In the genomic region with DNA sequence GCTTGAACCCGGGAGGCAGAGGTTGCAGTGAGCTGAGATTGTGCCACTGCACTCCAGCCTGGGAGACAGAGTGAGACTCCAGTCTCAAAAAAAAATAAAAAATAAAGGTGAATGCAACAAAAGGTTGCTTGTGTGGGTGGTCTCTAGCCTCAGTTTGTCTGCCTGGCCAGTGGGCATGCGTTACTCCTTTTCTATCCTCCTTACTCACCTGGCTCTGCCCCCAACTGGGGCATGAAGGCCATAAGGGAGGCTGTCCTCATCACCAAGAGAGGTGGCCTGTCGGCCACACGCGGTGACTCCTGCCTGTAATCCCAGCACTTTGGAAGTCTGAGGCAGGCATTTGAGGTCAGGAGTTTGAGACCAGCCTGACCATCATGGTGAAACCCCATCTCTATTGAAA, we compare ENCODE assay signal across 12 cellular contexts. TPM values are rescaled to one million over a fixed set of nuclear protein-coding genes. Genes with fewer than 3 reads are reported as not detected.
A peak's percentile ranks its signal among the peaks of the same experiment; 100 is the strongest.
DNase-seq lines count a peak whose midpoint lies in the region; ATAC-seq, FAIRE-seq and TF ChIP-seq lines count a peak whose summit lies in the region.
"Had no signal": no experiment of that assay in that cellular context is flagged by ENCODE, and none has a peak within 500 bp of the region (broad histone marks: within the 10 kb centered on the region; RNA-seq: fewer than 3 reads in every experiment).

No MANE protein-coding gene starts in this region.

- H3K4me3 Mint-ChIP-seq in activated naive CD4-positive, alpha-beta T cell treated with anti-CD3 and anti-CD28 coated beads, Interleukin-2, amount 10 ng/mL, durations not matched to agents 7 days and 5 days: no peak overlapping the region
- peak overlapping the region in 9 of 10 donors; percentile 14 to 94 (median 41) for H3K4me3 Mint-ChIP-seq in naive thymus-derived CD4-positive, alpha-beta T cell

- peaks cover 65% of the 10 kb centered on the region for H3K4me1 Mint-ChIP-seq in activated naive CD4-positive, alpha-beta T cell treated with anti-CD3 and anti-CD28 coated beads, Interleukin-2, amount 10 ng/mL, durations not matched to agents 7 days and 5 days
- peaks cover 31 to 55% (median 48%) of the 10 kb centered on the region in 7 donors for H3K4me1 Mint-ChIP-seq in naive thymus-derived CD4-positive, alpha-beta T cell

- H3K36me3 ChIP-seq in ascending aorta (peaks cover 9 to 14% of the 10 kb centered on the region in 2 donors), tibial artery (peaks cover 8 to 10% (median 8%) of the 10 kb centered on the region in 3 donors), pancreas (peaks cover 0 to 8% (median 2%) of the 10 kb centered on the region in 3 donors)
- peaks cover 0 to 25% (median 0%) of the 10 kb centered on the region in 3 experiments for H3K36me3 ChIP-seq in naive thymus-derived CD4-positive, alpha-beta T cell (ENCODE audit: control insufficient read depth in 2 of 3, insufficient read depth in 3 of 3, low read length in 3 of 3)

- DNase-seq in activated naive CD4-positive, alpha-beta T cell treated with anti-CD3 and anti-CD28 coated beads, Interleukin-2, amount 10 ng/mL, durations not matched to agents 7 days and 5 days: no peak
- no peak for DNase-seq in activated naive CD4-positive, alpha-beta T cell treated with Interleukin-2 at 50 U/mL for 16 hours
- no peak for DNase-seq in ascending aorta (ENCODE audit: low spot score in 2 of 2)
- no peak for DNase-seq in naive thymus-derived CD4-positive, alpha-beta T cell
- DNase-seq in tibial artery: no peak
- DNase-seq in pancreas: no peak
- DNase-seq in foreskin melanocyte: no peak
- DNase-seq in NCI-H1436 treated with DMSO at 0.1 percent for 48 hours (lab: John Stamatoyannopoulos, UW): no peak
- DNase-seq: islet precursor cell; NK-92 treated with Interleukin-12 subunit alpha and Interleukin-12 subunit beta, amount 100 ng/mL, for 24 hours; T1000 had no signal

- 88 to 93% methylated on average over 5 of the region's 5 CpGs for WGBS in pancreas, 2 donors

- H3K4me3 ChIP-seq in ascending aorta (no peak overlapping the region), tibial artery (no peak overlapping the region), pancreas (no peak overlapping the region)
- H3K4me3 ChIP-seq in naive thymus-derived CD4-positive, alpha-beta T cell (ENCODE audit: low read length): no peak overlapping the region

- H3K9me3 ChIP-seq in ascending aorta (no peaks in the 10 kb centered on the region), tibial artery (no peaks in the 10 kb centered on the region), pancreas (no peaks in the 10 kb centered on the region)
- no peaks in the 10 kb centered on the region for H3K9me3 ChIP-seq in naive thymus-derived CD4-positive, alpha-beta T cell (ENCODE audit: control insufficient read depth in 2 of 3, low read length in 3 of 3)

- H3K27ac Mint-ChIP-seq in activated naive CD4-positive, alpha-beta T cell treated with anti-CD3 and anti-CD28 coated beads, Interleukin-2, amount 10 ng/mL, durations not matched to agents 7 days and 5 days: peak overlapping the region; percentile 94
- H3K27ac Mint-ChIP-seq in naive thymus-derived CD4-positive, alpha-beta T cell: peak overlapping the region; percentile 72 to 99 (median 97)

- peaks cover 12 to 21% of the 10 kb centered on the region in 2 donors for H3K4me1 ChIP-seq in ascending aorta
- peaks cover 26 to 35% of the 10 kb centered on the region in 2 donors for H3K4me1 ChIP-seq in naive thymus-derived CD4-positive, alpha-beta T cell (ENCODE audit: control insufficient read depth in 2 of 2, insufficient read depth in 2 of 2, low read length in 2 of 2)
- peaks cover 0 to 45% (median 26%) of the 10 kb centered on the region in 4 donors for H3K4me1 ChIP-seq in tibial artery
- H3K4me1 ChIP-seq in pancreas: peaks cover 0 to 18% (median 14%) of the 10 kb centered on the region in 3 donors

- no peaks in the 10 kb centered on the region for H3K9me3 Mint-ChIP-seq in activated naive CD4-positive, alpha-beta T cell treated with anti-CD3 and anti-CD28 coated beads, Interleukin-2, amount 10 ng/mL, durations not matched to agents 7 days and 5 days
- H3K9me3 Mint-ChIP-seq in naive thymus-derived CD4-positive, alpha-beta T cell: peaks cover 0 to 28% (median 0%) of the 10 kb centered on the region in 11 donors

- H3K27ac ChIP-seq in ascending aorta (peak overlapping the region; percentile 99 to 100), tibial artery (peak overlapping the region; percentile 95 to 98), pancreas (peak overlapping the region in 1 of 4 donors; percentile 100)
- peak overlapping the region; percentile 100 for H3K27ac ChIP-seq in naive thymus-derived CD4-positive, alpha-beta T cell (ENCODE audit: low read depth, low read length)

- peaks cover 31% of the 10 kb centered on the region for H3K36me3 Mint-ChIP-seq in activated naive CD4-positive, alpha-beta T cell treated with anti-CD3 and anti-CD28 coated beads, Interleukin-2, amount 10 ng/mL, durations not matched to agents 7 days and 5 days
- peaks cover 0 to 25% (median 8%) of the 10 kb centered on the region in 5 donors for H3K36me3 Mint-ChIP-seq in naive thymus-derived CD4-positive, alpha-beta T cell

- peaks cover 4% of the 10 kb centered on the region for H3K27me3 Mint-ChIP-seq in activated naive CD4-positive, alpha-beta T cell treated with anti-CD3 and anti-CD28 coated beads, Interleukin-2, amount 10 ng/mL, durations not matched to agents 7 days and 5 days
- peaks cover 0 to 9% (median 0%) of the 10 kb centered on the region in 5 donors for H3K27me3 Mint-ChIP-seq in naive thymus-derived CD4-positive, alpha-beta T cell

- intact Hi-C loops in ascending aorta (cut with DNase I) (no loop called here), tibial artery (cut with DNase I; ENCODE audit: low total_unique reads) (no loop called here), pancreas (cut with DNase I) (no loop called here)
- intact Hi-C loops in naive thymus-derived CD4-positive, alpha-beta T cell (cut with micrococcal nuclease): no loop called here

- H3K27me3 ChIP-seq in ascending aorta (no peaks in the 10 kb centered on the region), tibial artery (no peaks in the 10 kb centered on the region), pancreas (no peaks in the 10 kb centered on the region)
- no peaks in the 10 kb centered on the region for H3K27me3 ChIP-seq in naive thymus-derived CD4-positive, alpha-beta T cell (ENCODE audit: control insufficient read depth in 2 of 2, insufficient read depth in 2 of 2, low read length in 2 of 2)

- ATAC-seq in naive thymus-derived CD4-positive, alpha-beta T cell: no peak
- no peak for ATAC-seq in pancreas

- CTCF ChIA-PET in activated naive CD4-positive, alpha-beta T cell treated with anti-CD3 and anti-CD28 coated beads, Interleukin-2, amount 10 ng/mL, durations not matched to agents 7 days and 5 days (lab: Charles Lee): interaction anchor here (1.7 to 5.9 kb wide), 2 partner anchors 8 to 19 kb away, joined by 4 to 132 read pairs; no protein-coding TSS in a partner anchor
- CTCF ChIA-PET in naive thymus-derived CD4-positive, alpha-beta T cell (lab: Charles Lee): no interaction called here

- TF ChIP-seq CTCF in ascending aorta (IDR thresholded peaks at IDR 0.05) (no peak), tibial artery (IDR thresholded peaks at IDR 0.05) (no peak), pancreas (IDR thresholded peaks at IDR 0.05) (no peak)

- no peak for FAIRE-seq in pancreas (lab: Jason Lieb, UNC)

- POLR2A ChIA-PET in naive thymus-derived CD4-positive, alpha-beta T cell (lab: Charles Lee): interaction anchor here (3.0 to 10.5 kb wide), 4 partner anchors 8 to 53 kb away, joined by 11 to 757 read pairs (median 132); a partner anchor contains a TSS

RNA-seq across cellular contexts. Expression of a gene that starts 1.9 kb away (rescaled TPM):
- total RNA-seq in ascending aorta: 3,570 TPM
- 1,000 to 10,000 TPM in 2 of 5 experiments, 100 to 1,000 TPM in 3; 196 to 1,360 (median 279) TPM for total RNA-seq in naive thymus-derived CD4-positive, alpha-beta T cell
- polyA plus RNA-seq in naive thymus-derived CD4-positive, alpha-beta T cell: 10 to 100 TPM; 29.0 to 67.3 TPM
- 100 to 1,000 TPM in 5 of 6 donors, 10 to 100 TPM in 1; 86.8 to 181 (median 137) TPM for total RNA-seq in pancreas
- 100 to 1,000 TPM; 111 to 128 TPM for polyA plus RNA-seq in pancreas

RNA-seq across cellular contexts. Expression of a gene that starts 9.1 kb away (rescaled TPM):
- total RNA-seq in ascending aorta (51.2 TPM), pancreas (1 to 10 TPM; 1.0 to 5.6 (median 1.6) TPM)
- total RNA-seq in naive thymus-derived CD4-positive, alpha-beta T cell: 10 to 100 TPM in 2 of 5 experiments, 1 to 10 TPM in 3; 4.7 to 28.3 (median 9.1) TPM
- under 1 TPM; 0.19 to 0.24 TPM for polyA plus RNA-seq in naive thymus-derived CD4-positive, alpha-beta T cell
- polyA plus RNA-seq in pancreas: 10 to 100 TPM; 14.7 to 25.3 TPM
- total RNA-seq: pulmonary artery endothelial cell had no signal

RNA-seq across cellular contexts. Expression of a gene that starts 39.5 kb away (rescaled TPM):
- total RNA-seq in ascending aorta (62.5 TPM), pancreas (10 to 100 TPM; 16.5 to 39.0 (median 33.4) TPM)
- total RNA-seq in naive thymus-derived CD4-positive, alpha-beta T cell: 100 to 1,000 TPM in 1 of 5 experiments, 10 to 100 TPM in 4; 45.3 to 131 (median 56.2) TPM
- polyA plus RNA-seq in naive thymus-derived CD4-positive, alpha-beta T cell: 100 to 1,000 TPM; 123 to 163 TPM
- polyA plus RNA-seq in pancreas: 10 to 100 TPM; 65.9 to 67.9 TPM

RNA-seq across cellular contexts. Expression of a gene that starts 57.1 kb away (rescaled TPM):
- total RNA-seq in ascending aorta (14.8 TPM), pancreas (10 to 100 TPM; 32.9 to 44.4 (median 37.1) TPM)
- total RNA-seq in naive thymus-derived CD4-positive, alpha-beta T cell: 10 to 100 TPM; 26.6 to 57.1 (median 43.8) TPM
- 10 to 100 TPM in 1 of 2 donors, 1 to 10 TPM in 1; 9.4 to 11.1 TPM for polyA plus RNA-seq in naive thymus-derived CD4-positive, alpha-beta T cell
- polyA plus RNA-seq in pancreas: 10 to 100 TPM; 10.4 to 20.7 TPM

RNA-seq across cellular contexts. Expression of a gene that starts 57.1 kb away (rescaled TPM):
- total RNA-seq in ascending aorta: not detected
- total RNA-seq in naive thymus-derived CD4-positive, alpha-beta T cell: not detected
- polyA plus RNA-seq in naive thymus-derived CD4-positive, alpha-beta T cell: not detected
- under 1 TPM in 5 of 6 donors, not detected in 1; 0.12 to 0.59 (median 0.37) TPM for total RNA-seq in pancreas
- 1 to 10 TPM in 1 of 2 donors, under 1 TPM in 1; 0.16 to 1.3 TPM for polyA plus RNA-seq in pancreas
